8 cellular contexts compared by ENCODE assay signal in the genomic region with DNA sequence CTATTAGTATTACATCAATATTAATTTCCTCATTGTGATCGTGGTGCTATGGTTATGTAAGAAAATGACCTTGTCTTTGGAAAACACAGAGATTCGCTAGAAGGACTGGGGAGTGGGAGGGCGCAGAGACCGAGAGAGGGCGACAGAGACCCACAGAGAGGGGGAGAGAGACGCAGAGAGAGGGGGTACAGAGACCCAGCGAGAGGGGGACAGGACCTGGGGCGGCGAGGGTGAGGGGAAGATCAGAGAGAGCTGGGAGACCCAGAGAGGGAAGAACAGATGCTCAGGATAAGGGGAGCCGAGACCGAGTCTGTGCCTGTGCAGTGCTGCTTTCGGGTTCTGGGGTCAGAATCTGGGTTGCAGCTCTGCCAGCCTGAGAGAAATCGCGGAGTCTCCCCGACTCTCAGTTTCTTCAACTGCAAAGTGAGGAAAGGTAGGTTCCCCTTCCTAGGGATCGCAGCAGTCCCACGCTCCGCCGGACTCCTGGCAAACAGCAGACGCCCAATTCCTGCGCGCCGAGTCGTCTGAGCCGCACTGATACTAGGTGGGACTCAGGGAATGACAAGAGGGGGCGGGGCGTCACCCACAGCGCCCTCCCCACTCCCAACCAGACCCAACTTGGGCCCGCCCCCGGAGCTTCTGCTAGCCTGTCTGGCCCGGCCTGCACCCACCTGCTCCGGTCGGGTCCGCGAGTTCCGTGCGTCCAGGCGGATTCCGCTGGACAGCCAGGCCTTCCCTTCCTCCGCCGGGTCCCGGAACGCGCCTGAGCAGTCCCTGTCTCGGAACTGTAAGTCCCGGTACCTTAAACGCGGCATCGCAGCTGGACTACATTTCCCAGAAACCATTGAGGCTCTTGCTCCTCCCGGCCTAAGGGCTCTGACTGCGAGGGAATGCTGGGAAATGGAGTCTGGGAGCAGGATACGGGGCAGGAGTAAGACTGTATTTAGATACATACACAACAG. TPM values are rescaled to one million over a fixed set of nuclear protein-coding genes. Genes with fewer than 3 reads are reported as not detected.
A peak's percentile ranks its signal among the peaks of the same experiment; 100 is the strongest.
DNase-seq lines count a peak whose midpoint lies in the region; ATAC-seq and TF ChIP-seq lines count a peak whose summit lies in the region.

No MANE protein-coding gene starts in this region.

- H3K27me3 Mint-ChIP-seq in activated CD4-positive, alpha-beta T cell treated with anti-CD3 and anti-CD28 coated beads, Interleukin-2, amount 10 ng/mL, durations not matched to agents 24 days and 14 days, result peaks cover 14% of the 10 kb centered on the region

- H3K36me3 ChIP-seq in H7 (replicated peaks; ENCODE audit: control insufficient read depth, insufficient read depth, low read length), result no peaks in the 10 kb centered on the region

- no peaks in the 10 kb centered on the region for H3K36me3 Mint-ChIP-seq in activated CD4-positive, alpha-beta T cell treated with anti-CD3 and anti-CD28 coated beads, Interleukin-2, amount 10 ng/mL, durations not matched to agents 24 days and 14 days (ENCODE audit: low read depth)

- peak overlapping the region; percentile 63 for H3K4me3 ChIP-seq in H7 (ENCODE audit: insufficient read depth, low read depth, low read length)

- no peak for TF ChIP-seq POLR2A in GM18505 (IDR thresholded peaks at IDR 0.05; ENCODE audit: borderline replicate concordance, extremely low read depth, insufficient read depth, insufficient read length)

- intact Hi-C loops in activated CD4-positive, alpha-beta T cell treated with anti-CD3 and anti-CD28 coated beads, Interleukin-2, amount 10 ng/mL, durations not matched to agents 24 days and 14 days (cut with micrococcal nuclease), result no loop called here

- no peak overlapping the region for H3K27ac Mint-ChIP-seq in activated CD4-positive, alpha-beta T cell treated with anti-CD3 and anti-CD28 coated beads, Interleukin-2, amount 10 ng/mL, durations not matched to agents 24 days and 14 days

- DNase-seq in AG08395 (ENCODE audit: low spot score) (peak; percentile 70), H7 (peak; percentile 94), NCI-H226 (peak; percentile 80)
- peak; percentile 86 for DNase-seq in activated CD4-positive, alpha-beta T cell treated with anti-CD3 and anti-CD28 coated beads, Interleukin-2, amount 10 ng/mL, durations not matched to agents 24 days and 14 days
- peak; percentile 43 to 66 for DNase-seq in stimulated activated CD4-positive, alpha-beta T cell treated with anti-CD3 and anti-CD28 coated beads, Interleukin-15, amount 100 ng/mL, for 48 hours (ENCODE audit: low read depth in 2 of 2)

- H3K9me3 Mint-ChIP-seq in activated CD4-positive, alpha-beta T cell treated with anti-CD3 and anti-CD28 coated beads, Interleukin-2, amount 10 ng/mL, durations not matched to agents 24 days and 14 days, result peaks cover 6% of the 10 kb centered on the region

- no peak for ATAC-seq in GM18505 (IDR thresholded peaks at IDR 0.05; ENCODE audit: unreplicated experiment)

- H3K27ac ChIP-seq in cingulate gyrus (ENCODE audit: low read depth, low read length) (peak overlapping the region; percentile 57), layer of hippocampus (ENCODE audit: low read depth, low read length) (peak overlapping the region; percentile 88)

- peak overlapping the region; percentile 69 for H3K4me3 Mint-ChIP-seq in activated CD4-positive, alpha-beta T cell treated with anti-CD3 and anti-CD28 coated beads, Interleukin-2, amount 10 ng/mL, durations not matched to agents 24 days and 14 days

- H3K4me1 Mint-ChIP-seq in activated CD4-positive, alpha-beta T cell treated with anti-CD3 and anti-CD28 coated beads, Interleukin-2, amount 10 ng/mL, durations not matched to agents 24 days and 14 days, result peaks cover 9% of the 10 kb centered on the region

- no peaks in the 10 kb centered on the region for H3K27me3 ChIP-seq in H7 (ENCODE audit: control insufficient read depth, insufficient read depth, low read length)
- no peaks in the 10 kb centered on the region for H3K27me3 ChIP-seq in layer of hippocampus (ENCODE audit: control insufficient read depth, insufficient read depth, low read length)

RNA-seq across cellular contexts. Expression of a gene that starts 15.3 kb away (rescaled TPM):
- total RNA-seq in H7 (2014; rRNA removed; shearing (Covaris generic)), result not detected in 2 replicates
- not detected in 2 replicates for total RNA-seq in activated CD4-positive, alpha-beta T cell treated with anti-CD3 and anti-CD28 coated beads, Interleukin-2, amount 10 ng/mL, durations not matched to agents 24 days and 14 days

RNA-seq across cellular contexts. Expression of a gene that starts 55.7 kb away (rescaled TPM):
- total RNA-seq in H7 (2014; rRNA removed; shearing (Covaris generic)), result 4.1 and 6.1 TPM in 2 replicates
- not detected in 2 replicates for total RNA-seq in activated CD4-positive, alpha-beta T cell treated with anti-CD3 and anti-CD28 coated beads, Interleukin-2, amount 10 ng/mL, durations not matched to agents 24 days and 14 days
